In genomic region chr18:35386600-35387366, GRCh38 we compare ENCODE assay signal across 9 cellular contexts. TPM values are rescaled to one million over a fixed set of nuclear protein-coding genes. Genes with fewer than 3 reads are reported as not detected.
DNase-seq lines count a peak whose midpoint lies in the region; ATAC-seq, FAIRE-seq and TF ChIP-seq lines count a peak whose summit lies in the region.
"Had no signal": no experiment of that assay in that cellular context is flagged by ENCODE, and none has a peak within 500 bp of the region (broad histone marks: within the 10 kb centered on the region; RNA-seq: fewer than 3 reads in every experiment).

No MANE protein-coding gene starts in this region.

- DNase-seq in DMS114 treated with DMSO at 0.1 percent for 48 hours (lab: John Stamatoyannopoulos, UW; ENCODE audit: unreplicated experiment) (peak; percentile 6), LNCaP clone FGC (ENCODE audit: low read depth) (peak; percentile 55), RCC 7860 (ENCODE audit: low spot score) (peak; percentile 48), foreskin fibroblast (peak; percentile 60 to 86), omental fat pad (ENCODE audit: low spot score) (no peak), upper lobe of right lung (no peak)

- intact Hi-C loops in upper lobe of right lung (cut with DNase I), result no loop called here

- no peaks in the 10 kb centered on the region for H3K4me1 Mint-ChIP-seq in activated T-helper 17 cell treated with anti-CD3 and anti-CD28 coated beads, Interleukin-2, amount 50 U/mL, for 72 hours

- no peaks in the 10 kb centered on the region for H3K9me3 Mint-ChIP-seq in activated T-helper 17 cell treated with anti-CD3 and anti-CD28 coated beads, Interleukin-2, amount 50 U/mL, for 72 hours

- no peak overlapping the region for H3K4me3 ChIP-seq in LNCaP clone FGC (ENCODE audit: low read depth, low read length)
- no peak overlapping the region for H3K4me3 ChIP-seq in foreskin fibroblast (ENCODE audit: low read depth in 1 of 2, low read length in 2 of 2)
- H3K4me3 ChIP-seq in upper lobe of right lung, result no peak overlapping the region

- FAIRE-seq in RCC 7860 (lab: Jason Lieb, UNC), result no peak

- ATAC-seq in GM21529 (IDR thresholded peaks at IDR 0.05; ENCODE audit: unreplicated experiment), result peak; percentile 92
- ATAC-seq in activated T-helper 17 cell treated with anti-CD3 and anti-CD28 coated beads, Interleukin-2, amount 50 U/mL, for 72 hours (replicated peaks), result peak; percentile 80
- ATAC-seq in omental fat pad (ENCODE audit: low FRiP score), result peak; percentile 78
- ATAC-seq in upper lobe of right lung, result peak; percentile 95

- peak; percentile 96 for TF ChIP-seq CTCF in LNCaP clone FGC (IDR thresholded peaks at IDR 0.05; ENCODE audit: control insufficient read depth, extremely low read depth, insufficient read depth)
- peak; percentile 81 for TF ChIP-seq CTCF in foreskin fibroblast (IDR thresholded peaks at IDR 0.05; ENCODE audit: low read depth, low read length)
- TF ChIP-seq CTCF in omental fat pad (IDR thresholded peaks at IDR 0.05), result peak in 1 of 3 donors; percentile 40
- TF ChIP-seq CTCF in upper lobe of right lung (IDR thresholded peaks at IDR 0.05), result peak; percentile 94

- no peak overlapping the region for H3K27ac ChIP-seq in upper lobe of right lung

- H3K27ac Mint-ChIP-seq in activated T-helper 17 cell treated with anti-CD3 and anti-CD28 coated beads, Interleukin-2, amount 50 U/mL, for 72 hours, result no peak overlapping the region
- H3K27ac Mint-ChIP-seq: activated naive CD8-positive, alpha-beta T cell had no signal

- no peaks in the 10 kb centered on the region for H3K36me3 ChIP-seq in upper lobe of right lung

- H3K36me3 Mint-ChIP-seq in activated T-helper 17 cell treated with anti-CD3 and anti-CD28 coated beads, Interleukin-2, amount 50 U/mL, for 72 hours (ENCODE audit: low read depth), result no peaks in the 10 kb centered on the region
- H3K36me3 Mint-ChIP-seq: activated naive CD8-positive, alpha-beta T cell had no signal

- no peaks in the 10 kb centered on the region for H3K9me3 ChIP-seq in upper lobe of right lung

- no peak overlapping the region for H3K4me3 Mint-ChIP-seq in activated T-helper 17 cell treated with anti-CD3 and anti-CD28 coated beads, Interleukin-2, amount 50 U/mL, for 72 hours
- H3K4me3 Mint-ChIP-seq: activated naive CD8-positive, alpha-beta T cell had no signal

- no peaks in the 10 kb centered on the region for H3K27me3 ChIP-seq in upper lobe of right lung

- peaks cover 30% of the 10 kb centered on the region for H3K27me3 Mint-ChIP-seq in activated T-helper 17 cell treated with anti-CD3 and anti-CD28 coated beads, Interleukin-2, amount 50 U/mL, for 72 hours

- H3K4me1 ChIP-seq in upper lobe of right lung, result peaks cover 5% of the 10 kb centered on the region

RNA-seq across cellular contexts. Expression of gene ZNF396, which starts 9.6 kb away (rescaled TPM):
- total RNA-seq in activated T-helper 17 cell treated with anti-CD3 and anti-CD28 coated beads, Interleukin-2, amount 50 U/mL, for 72 hours, result under 1 TPM; 0.37 to 0.87 TPM
- total RNA-seq in omental fat pad (1 to 10 TPM in 2 of 4 donors, under 1 TPM in 2; 0.60 to 2.2 (median 1.1) TPM), upper lobe of right lung (3.1 TPM)

RNA-seq across cellular contexts. Expression of gene ZNF24, which starts 42.6 kb away (rescaled TPM):
- 10 to 100 TPM; 36.3 to 37.6 TPM for total RNA-seq in activated T-helper 17 cell treated with anti-CD3 and anti-CD28 coated beads, Interleukin-2, amount 50 U/mL, for 72 hours
- 10 to 100 TPM; 24.8 to 41.9 (median 30.8) TPM for total RNA-seq in omental fat pad
- total RNA-seq in upper lobe of right lung, result 54.7 TPM

Comparison
In these comparisons a context has a peak if more than half of its experiments do, and no peak if none do; other contexts are left out.
1. DNase-seq: peak in DMS114 treated with DMSO at 0.1 percent for 48 hours (single experiment), LNCaP clone FGC (single experiment), RCC 7860 (single experiment) and foreskin fibroblast (2 of 2); none in omental fat pad (single experiment) and upper lobe of right lung (single experiment).
2. Peak in every context shown above with its lines, with median percentiles within 50 percentile points of each other: ATAC-seq.